ENCODE assay signal across 9 cellular contexts in the genomic region with DNA sequence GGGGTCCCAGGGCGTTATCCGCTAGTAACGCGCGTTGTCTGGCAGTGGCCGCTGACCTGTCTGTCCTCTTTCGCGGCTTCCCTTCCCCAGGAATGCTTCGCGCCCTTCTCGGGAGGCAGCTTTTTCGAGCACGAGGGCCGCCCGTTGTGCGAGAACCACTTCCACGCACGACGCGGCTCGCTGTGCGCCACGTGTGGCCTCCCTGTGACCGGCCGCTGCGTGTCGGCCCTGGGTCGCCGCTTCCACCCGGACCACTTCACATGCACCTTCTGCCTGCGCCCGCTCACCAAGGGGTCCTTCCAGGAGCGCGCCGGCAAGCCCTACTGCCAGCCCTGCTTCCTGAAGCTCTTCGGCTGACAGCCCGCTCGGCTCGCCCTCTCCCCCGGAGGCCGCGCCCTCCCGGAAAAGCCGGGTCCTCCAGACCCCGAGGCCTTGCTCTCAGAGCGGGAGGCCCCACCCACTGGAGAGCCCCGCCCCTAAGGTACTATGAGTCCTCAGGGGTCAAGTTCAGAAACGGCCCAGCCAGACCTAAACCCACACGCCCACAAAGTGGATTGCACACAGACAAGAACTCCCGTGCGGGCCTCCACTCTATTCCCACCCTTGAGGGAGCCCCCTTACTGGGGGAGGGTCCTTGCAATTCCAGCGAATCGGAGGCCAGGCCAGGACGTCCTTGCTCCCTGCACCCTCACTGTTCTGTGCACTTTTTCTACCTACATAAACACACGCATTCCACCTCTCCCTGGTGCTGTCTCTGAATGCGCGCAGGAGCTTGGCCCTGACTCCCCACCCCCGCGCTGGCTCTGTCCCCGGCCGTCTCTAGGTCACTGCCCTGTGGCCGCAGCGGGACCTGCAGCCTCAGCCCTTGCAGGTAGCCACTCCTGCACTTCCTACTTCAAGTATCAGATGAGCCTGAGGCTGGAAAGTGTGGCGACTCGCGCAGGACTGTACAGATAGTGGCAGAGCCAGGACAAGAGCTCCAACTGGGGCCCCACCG. TPM values are rescaled to one million over a fixed set of nuclear protein-coding genes. Genes with fewer than 3 reads are reported as not detected.
A peak's percentile ranks its signal among the peaks of the same experiment; 100 is the strongest.
DNase-seq lines count a peak whose midpoint lies in the region; ATAC-seq and TF ChIP-seq lines count a peak whose summit lies in the region.
"Had no signal": no experiment of that assay in that cellular context is flagged by ENCODE, and none has a peak within 500 bp of the region (broad histone marks: within the 10 kb centered on the region; RNA-seq: fewer than 3 reads in every experiment).

No MANE protein-coding gene starts in this region.

- intact Hi-C loops in tibial artery (cut with DNase I; ENCODE audit: low total_unique reads) (no loop called here), A673 (cut with micrococcal nuclease; ENCODE audit: unreplicated experiment) (no loop called here)

- CTCF ChIA-PET in activated CD8-positive, alpha-beta T cell treated with anti-CD3 and anti-CD28 coated beads, Interleukin-2, amount 10 ng/mL, durations not matched to agents 7 days and 5 days (lab: Charles Lee): interaction anchor here (1.7 to 1.9 kb wide), 2 partner anchors 17 to 19 kb away, joined by 4 to 11 read pairs; a partner anchor contains a TSS
- CTCF ChIA-PET in A673 (lab: Charles Lee): no interaction called here

- 0 out of 2 replicates have a peak, but pooled peaks have one; percentile 2 for TF ChIP-seq CTCF in GM12875 (IDR thresholded peaks at IDR 0.05; ENCODE audit: borderline replicate concordance, insufficient read depth, low read depth, low read length)
- no peak for TF ChIP-seq CTCF in tibial artery (IDR thresholded peaks at IDR 0.05)
- no peak for TF ChIP-seq CTCF in A673 (conservative IDR thresholded peaks at IDR 0.05; ENCODE audit: low read depth, low read length)

- H3K27me3 Mint-ChIP-seq in activated CD8-positive, alpha-beta T cell treated with anti-CD3 and anti-CD28 coated beads, Interleukin-2, amount 10 ng/mL, durations not matched to agents 7 days and 5 days (ENCODE audit: low read depth): peaks cover 44% of the 10 kb centered on the region

- H3K4me3 ChIP-seq in GM12875 (ENCODE audit: low read depth, low read length): peak overlapping the region; percentile 26
- peak overlapping the region; percentile 23 to 32 for H3K4me3 ChIP-seq in tibial artery
- H3K4me3 ChIP-seq in A673 (ENCODE audit: low read depth, low read length, poor library complexity, severe bottlenecking): no peak overlapping the region

- H3K36me3 ChIP-seq in tibial artery (peaks cover 46 to 55% (median 50%) of the 10 kb centered on the region in 3 donors), A673 (ENCODE audit: insufficient read depth, low read length, poor library complexity, severe bottlenecking) (no peaks in the 10 kb centered on the region)

- peaks cover 26% of the 10 kb centered on the region for H3K4me1 Mint-ChIP-seq in activated CD8-positive, alpha-beta T cell treated with anti-CD3 and anti-CD28 coated beads, Interleukin-2, amount 10 ng/mL, durations not matched to agents 7 days and 5 days (ENCODE audit: low read depth)

- no peaks in the 10 kb centered on the region for H3K9me3 Mint-ChIP-seq in activated CD8-positive, alpha-beta T cell treated with anti-CD3 and anti-CD28 coated beads, Interleukin-2, amount 10 ng/mL, durations not matched to agents 7 days and 5 days (ENCODE audit: insufficient read depth)

- peak; percentile 51 for DNase-seq in activated CD8-positive, alpha-beta T cell treated with anti-CD3 and anti-CD28 coated beads, Interleukin-2, amount 10 ng/mL, durations not matched to agents 7 days and 5 days
- peak; percentile 68 for DNase-seq in kidney tubule cell (ENCODE audit: low spot score)
- no peak for DNase-seq in tibial artery
- DNase-seq in AG20443 (ENCODE audit: low spot score): no peak
- DNase-seq in NCI-H345 treated with DMSO at 0.1 percent for 48 hours (lab: John Stamatoyannopoulos, UW; ENCODE audit: unreplicated experiment): no peak
- no peak for DNase-seq in A673 (ENCODE audit: low spot score)

- peaks cover 0 to 22% (median 14%) of the 10 kb centered on the region in 4 donors for H3K4me1 ChIP-seq in tibial artery
- no peaks in the 10 kb centered on the region for H3K4me1 ChIP-seq in A673 (ENCODE audit: insufficient read depth, low read length, poor library complexity, severe bottlenecking)

- H3K36me3 Mint-ChIP-seq in activated CD8-positive, alpha-beta T cell treated with anti-CD3 and anti-CD28 coated beads, Interleukin-2, amount 10 ng/mL, durations not matched to agents 7 days and 5 days (ENCODE audit: low read depth): no peaks in the 10 kb centered on the region

- POLR2A ChIA-PET in activated CD8-positive, alpha-beta T cell treated with anti-CD3 and anti-CD28 coated beads, Interleukin-2, amount 10 ng/mL, durations not matched to agents 7 days and 5 days (lab: Charles Lee): interaction anchor here (0.6 to 2.7 kb wide), 7 partner anchors 10 to 511 kb away, joined by 3 to 9 read pairs (median 4); a partner anchor contains a TSS
- POLR2A ChIA-PET in A673 (lab: Charles Lee; ENCODE audit: low non-redundant PET): no interaction called here

- H3K27ac Mint-ChIP-seq in activated CD8-positive, alpha-beta T cell treated with anti-CD3 and anti-CD28 coated beads, Interleukin-2, amount 10 ng/mL, durations not matched to agents 7 days and 5 days: no peak overlapping the region

- H3K27ac ChIP-seq in tibial artery (peak overlapping the region in 1 of 2 donors; percentile 17), A673 (ENCODE audit: low read depth, low read length, poor library complexity, severe bottlenecking) (no peak overlapping the region)

- H3K9me3 ChIP-seq in tibial artery (no peaks in the 10 kb centered on the region), A673 (ENCODE audit: low read depth, low read length, poor library complexity, severe bottlenecking) (no peaks in the 10 kb centered on the region)

- no TSS peak for BruUV-seq in A673 (replicated peaks; lab: Mats Ljungman, UMichigan)

- H3K27me3 ChIP-seq in tibial artery (no peaks in the 10 kb centered on the region), A673 (replicated peaks; ENCODE audit: insufficient read depth, low read depth, low read length, poor library complexity) (peaks cover 3% of the 10 kb centered on the region)

- peak; percentile 21 for ATAC-seq in HG03103 (IDR thresholded peaks at IDR 0.05; ENCODE audit: low read depth, unreplicated experiment)
- ATAC-seq in activated CD8-positive, alpha-beta T cell treated with anti-CD3 and anti-CD28 coated beads, Interleukin-2, amount 10 ng/mL, durations not matched to agents 7 days and 5 days: peak; percentile 33

- H3K4me3 Mint-ChIP-seq in activated CD8-positive, alpha-beta T cell treated with anti-CD3 and anti-CD28 coated beads, Interleukin-2, amount 10 ng/mL, durations not matched to agents 7 days and 5 days: peak overlapping the region; percentile 79

RNA-seq across cellular contexts. Expression of a gene that starts 5.4 kb away (rescaled TPM):
- total RNA-seq in activated CD8-positive, alpha-beta T cell treated with anti-CD3 and anti-CD28 coated beads, Interleukin-2, amount 10 ng/mL, durations not matched to agents 7 days and 5 days: under 1 TPM in 1 of 2 experiments, not detected in 1; 0.13 TPM
- total RNA-seq in A673 (2021): not detected in 2 replicates
- total RNA-seq: HT1080 had no signal

RNA-seq across cellular contexts. Expression of a gene that starts 5.6 kb away (rescaled TPM):
- under 1 TPM; 0.83 to 0.92 TPM for total RNA-seq in activated CD8-positive, alpha-beta T cell treated with anti-CD3 and anti-CD28 coated beads, Interleukin-2, amount 10 ng/mL, durations not matched to agents 7 days and 5 days
- total RNA-seq in A673 (2021): 3.3 and 3.8 TPM in 2 replicates

RNA-seq across cellular contexts. Expression of a gene that starts 18.2 kb away (rescaled TPM):
- total RNA-seq in activated CD8-positive, alpha-beta T cell treated with anti-CD3 and anti-CD28 coated beads, Interleukin-2, amount 10 ng/mL, durations not matched to agents 7 days and 5 days: 10 to 100 TPM; 18.9 to 19.1 TPM
- total RNA-seq in A673 (2021): 7.4 and 8.8 TPM in 2 replicates

RNA-seq across cellular contexts. Expression of a gene that starts 30.7 kb away (rescaled TPM):
- total RNA-seq in activated CD8-positive, alpha-beta T cell treated with anti-CD3 and anti-CD28 coated beads, Interleukin-2, amount 10 ng/mL, durations not matched to agents 7 days and 5 days: 10 to 100 TPM; 31.7 to 32.8 TPM
- 41.9 and 46.3 TPM in 2 replicates for total RNA-seq in A673 (2021)

RNA-seq across cellular contexts. Expression of a gene that starts 34.9 kb away (rescaled TPM):
- total RNA-seq in activated CD8-positive, alpha-beta T cell treated with anti-CD3 and anti-CD28 coated beads, Interleukin-2, amount 10 ng/mL, durations not matched to agents 7 days and 5 days: under 1 TPM; 0.21 to 0.32 TPM
- 0.32 and 0.81 TPM in 2 replicates for total RNA-seq in A673 (2021)
- total RNA-seq: HT1080 had no signal

Comparison
In these comparisons a context has a peak if more than half of its experiments do, and no peak if none do; other contexts are left out.
1. DNase-seq: peak in activated CD8-positive, alpha-beta T cell treated with anti-CD3 and anti-CD28 coated beads, Interleukin-2, amount 10 ng/mL, durations not matched to agents 7 days and 5 days (single experiment) and kidney tubule cell (single experiment); none in tibial artery (0 of 2), AG20443 (single experiment), NCI-H345 treated with DMSO at 0.1 percent for 48 hours (single experiment) and A673 (single experiment).